In genomic region chr17:21037117-21037803, GRCh38 we compare ENCODE assay signal across 13 cellular contexts. TPM values are rescaled to one million over a fixed set of nuclear protein-coding genes. Genes with fewer than 3 reads are reported as not detected.
DNase-seq lines count a peak whose midpoint lies in the region; ATAC-seq, FAIRE-seq and TF ChIP-seq lines count a peak whose summit lies in the region.
"Had no signal": no experiment of that assay in that cellular context is flagged by ENCODE, and none has a peak within 500 bp of the region (broad histone marks: within the 10 kb centered on the region; RNA-seq: fewer than 3 reads in every experiment).

No MANE protein-coding gene starts in this region.

- intact Hi-C loops in activated naive CD4-positive, alpha-beta T cell treated with anti-CD3 and anti-CD28 coated beads for 36 hours (cut with micrococcal nuclease), result loop anchor here (10.0 kb wide), 1 partner anchor 418 kb away; no protein-coding TSS in a partner anchor
- intact Hi-C loops in testis (cut with DNase I; ENCODE audit: low total_unique reads), result no loop called here

- H3K36me3 ChIP-seq in gastroesophageal sphincter (no peaks in the 10 kb centered on the region), testis (ENCODE audit: low read depth, missing control alignments) (no peaks in the 10 kb centered on the region)

- H3K27ac ChIP-seq in gastroesophageal sphincter (peak overlapping the region in 3 of 4 donors; percentile 2 to 76 (median 42)), testis (peak overlapping the region; percentile 27 to 64)

- POLR2A ChIA-PET in WTC11 (lab: Charles Lee), result no interaction called here

- peaks cover 20 to 91% (median 44%) of the 10 kb centered on the region in 3 donors for H3K4me1 ChIP-seq in gastroesophageal sphincter
- H3K4me1 ChIP-seq in testis, result peaks cover 47% of the 10 kb centered on the region

- TF ChIP-seq POLR2A in gastroesophageal sphincter (IDR thresholded peaks at IDR 0.05) (no peak), testis (IDR thresholded peaks at IDR 0.05) (no peak)

- H3K27me3 ChIP-seq in gastroesophageal sphincter (no peaks in the 10 kb centered on the region), testis (no peaks in the 10 kb centered on the region)

- no peak overlapping the region for H3K4me3 ChIP-seq in gastroesophageal sphincter
- H3K4me3 ChIP-seq in testis, result no peak overlapping the region

- H3K4me1 Mint-ChIP-seq in activated naive CD4-positive, alpha-beta T cell treated with anti-CD3 and anti-CD28 coated beads for 36 hours (ENCODE audit: low read depth), result peaks cover 74% of the 10 kb centered on the region
- peaks cover 62% of the 10 kb centered on the region for H3K4me1 Mint-ChIP-seq in WTC11

- FAIRE-seq in D721Med (lab: Jason Lieb, UNC), result no peak

- H3K36me3 Mint-ChIP-seq in activated naive CD4-positive, alpha-beta T cell treated with anti-CD3 and anti-CD28 coated beads for 36 hours (ENCODE audit: low read depth), result peaks cover 27% of the 10 kb centered on the region
- peaks cover 19 to 40% of the 10 kb centered on the region in 2 donors for H3K36me3 Mint-ChIP-seq in activated naive CD4-positive, alpha-beta T cell treated with anti-CD3 and anti-CD28 coated beads, Interleukin-2, amount 50 U/mL, for 72 hours
- H3K36me3 Mint-ChIP-seq in WTC11, result peaks cover 23% of the 10 kb centered on the region

- ATAC-seq in activated naive CD4-positive, alpha-beta T cell treated with anti-CD3 and anti-CD28 coated beads, Interleukin-2, amount 50 U/mL, for 72 hours, result no peak
- ATAC-seq in WTC11, result no peak
- ATAC-seq in gastroesophageal sphincter, result no peak

- H3K27ac Mint-ChIP-seq in activated naive CD4-positive, alpha-beta T cell treated with anti-CD3 and anti-CD28 coated beads for 36 hours, result peak overlapping the region; percentile 51
- H3K27ac Mint-ChIP-seq in activated naive CD4-positive, alpha-beta T cell treated with anti-CD3 and anti-CD28 coated beads, Interleukin-2, amount 50 U/mL, for 72 hours, result no peak overlapping the region
- peak overlapping the region; percentile 69 for H3K27ac Mint-ChIP-seq in WTC11

- H3K27me3 Mint-ChIP-seq in activated naive CD4-positive, alpha-beta T cell treated with anti-CD3 and anti-CD28 coated beads for 36 hours (ENCODE audit: low read depth), result no peaks in the 10 kb centered on the region
- H3K27me3 Mint-ChIP-seq in WTC11 (ENCODE audit: low read depth), result no peaks in the 10 kb centered on the region
- H3K27me3 Mint-ChIP-seq: activated naive CD8-positive, alpha-beta T cell treated with anti-CD3 and anti-CD28 coated beads, Interleukin-2, amount 10 ng/mL, durations not matched to agents 7 days and 5 days had no signal

- TF ChIP-seq EP300 in gastroesophageal sphincter (IDR thresholded peaks at IDR 0.05), result no peak

- no peak for DNase-seq in activated naive CD4-positive, alpha-beta T cell treated with anti-CD3 and anti-CD28 coated beads for 36 hours
- DNase-seq in activated naive CD4-positive, alpha-beta T cell treated with anti-CD3 and anti-CD28 coated beads, Interleukin-2, amount 50 U/mL, for 72 hours (ENCODE audit: low spot score in 2 of 2), result no peak
- DNase-seq in WTC11 (ENCODE audit: low spot score), result no peak
- no peak for DNase-seq in testis
- DNase-seq in D721Med (ENCODE audit: insufficient read length, low spot score), result no peak
- DNase-seq in dedifferentiated amniotic fluid mesenchymal stem cell (ENCODE audit: extremely low spot score), result no peak
- DNase-seq in NCI-H1048 (lab: John Stamatoyannopoulos, UW), result no peak
- DNase-seq: activated naive CD8-positive, alpha-beta T cell treated with anti-CD3 and anti-CD28 coated beads, Interleukin-2, amount 10 ng/mL, durations not matched to agents 7 days and 5 days; GDM1; hippocampal formation; NCI-H2227 treated with DMSO at 0.1 percent for 48 hours; stimulated activated CD8-positive, alpha-beta memory T cell treated with anti-CD3 and anti-CD28 coated beads, Interleukin-4, amount 100 ng/mL, for 48 hours had no signal

- H3K9me3 ChIP-seq in gastroesophageal sphincter (no peaks in the 10 kb centered on the region), testis (no peaks in the 10 kb centered on the region)

- WGBS in gastroesophageal sphincter (ENCODE audit: low coverage in 1 of 2), 2 donors, result 30% methylated on average over 7 to 8 of the region's 8 CpGs
- WGBS in testis, 2 donors, result 47 to 48% methylated on average over 8 of the region's 8 CpGs

- TF ChIP-seq CTCF in WTC11 (IDR thresholded peaks at IDR 0.05), result no peak
- TF ChIP-seq CTCF in gastroesophageal sphincter (IDR thresholded peaks at IDR 0.05), result no peak
- no peak for TF ChIP-seq CTCF in testis (IDR thresholded peaks at IDR 0.05)
- TF ChIP-seq CTCF in D721Med (IDR thresholded peaks at IDR 0.05; ENCODE audit: insufficient read depth, missing control alignments), result no peak

- H3K4me3 Mint-ChIP-seq in activated naive CD4-positive, alpha-beta T cell treated with anti-CD3 and anti-CD28 coated beads for 36 hours, result no peak overlapping the region
- peak overlapping the region; percentile 29; the same call in 1 of the 2 replicates for H3K4me3 Mint-ChIP-seq in WTC11
- H3K4me3 Mint-ChIP-seq: activated naive CD8-positive, alpha-beta T cell treated with anti-CD3 and anti-CD28 coated beads, Interleukin-2, amount 10 ng/mL, durations not matched to agents 7 days and 5 days had no signal

- no peaks in the 10 kb centered on the region for H3K9me3 Mint-ChIP-seq in activated naive CD4-positive, alpha-beta T cell treated with anti-CD3 and anti-CD28 coated beads for 36 hours
- no peaks in the 10 kb centered on the region for H3K9me3 Mint-ChIP-seq in activated naive CD4-positive, alpha-beta T cell treated with anti-CD3 and anti-CD28 coated beads, Interleukin-2, amount 50 U/mL, for 72 hours
- no peaks in the 10 kb centered on the region for H3K9me3 Mint-ChIP-seq in WTC11
- H3K9me3 Mint-ChIP-seq: activated naive CD8-positive, alpha-beta T cell treated with anti-CD3 and anti-CD28 coated beads, Interleukin-2, amount 10 ng/mL, durations not matched to agents 7 days and 5 days had no signal

- CTCF ChIA-PET in activated naive CD4-positive, alpha-beta T cell treated with anti-CD3 and anti-CD28 coated beads for 36 hours (lab: Charles Lee), result interaction anchor here (1.5 kb wide), 1 partner anchor 62 kb away, joined by 4 read pairs; no protein-coding TSS in a partner anchor
- CTCF ChIA-PET in WTC11 (lab: Charles Lee), result interaction anchor here (1.5 kb wide), 1 partner anchor 62 kb away, joined by 4 read pairs; no protein-coding TSS in a partner anchor

TF ChIP-seq in WTC11, 78 proteins besides CTCF, POLR2A, EP300 and RAD21 (continues in another document):
- TF ChIP-seq USF1 (CRISPR knock-in tag; IDR thresholded peaks at IDR 0.05), result no peak
- no peak for TF ChIP-seq ZNF416 (CRISPR knock-in tag; IDR thresholded peaks at IDR 0.05)
- TF ChIP-seq E2F5 (CRISPR knock-in tag; IDR thresholded peaks at IDR 0.05), result no peak
- no peak for TF ChIP-seq KAT7 (CRISPR knock-in tag; IDR thresholded peaks at IDR 0.05; ENCODE audit: borderline replicate concordance)
- no peak for TF ChIP-seq SP1 (CRISPR knock-in tag; conservative IDR thresholded peaks at IDR 0.05)
- no peak for TF ChIP-seq E2F1 (CRISPR knock-in tag; IDR thresholded peaks at IDR 0.05)
- TF ChIP-seq ZBTB21 (CRISPR knock-in tag; IDR thresholded peaks at IDR 0.05; ENCODE audit: borderline replicate concordance), result no peak
- no peak for TF ChIP-seq ZNF425 (CRISPR knock-in tag; conservative IDR thresholded peaks at IDR 0.05)

RNA-seq across cellular contexts. Expression of gene USP22, which starts 5.6 kb away (rescaled TPM):
- 100 to 1,000 TPM; 140 to 144 TPM for total RNA-seq in activated naive CD4-positive, alpha-beta T cell treated with anti-CD3 and anti-CD28 coated beads for 36 hours
- 100 to 1,000 TPM; 146 to 180 TPM for total RNA-seq in activated naive CD4-positive, alpha-beta T cell treated with anti-CD3 and anti-CD28 coated beads, Interleukin-2, amount 50 U/mL, for 72 hours
- total RNA-seq in WTC11 (2021) (278 to 289 TPM (median 281 TPM) in 3 replicates), gastroesophageal sphincter (100 to 1,000 TPM; 101 to 128 (median 104) TPM), testis (100 to 1,000 TPM; 161 to 216 TPM)
- polyA plus RNA-seq in testis (ENCODE audit: insufficient read depth, low read depth, low replicate concordance), result 96.3 TPM

Comparison
In these comparisons a context has a peak if more than half of its experiments do, and no peak if none do; other contexts are left out.
1. H3K27ac Mint-ChIP-seq: peak in activated naive CD4-positive, alpha-beta T cell treated with anti-CD3 and anti-CD28 coated beads for 36 hours (single experiment) and WTC11 (single experiment); none in activated naive CD4-positive, alpha-beta T cell treated with anti-CD3 and anti-CD28 coated beads, Interleukin-2, amount 50 U/mL, for 72 hours (0 of 2).